In genomic region chr9:96766199-96766598, GRCh38 we compare ENCODE assay signal across 27 cellular contexts.
"Had no signal": no experiment of that assay in that cellular context is flagged by ENCODE, and none has a peak within 500 bp of the region (broad histone marks: within the 10 kb centered on the region; RNA-seq: fewer than 3 reads in every experiment).

No MANE protein-coding gene starts in this region.

- H3K79me2 ChIP-seq: parathyroid adenoma had no signal

- ATAC-seq: heart left ventricle; left ventricle myocardium superior; lower lobe of right lung; natural killer cell; psoas muscle; sciatic nerve; stimulated activated effector memory CD8-positive, alpha-beta T cell treated with anti-CD3 and anti-CD28 coated beads, Interleukin-12 subunit alpha, Interleukin-12 subunit beta, amount 100 ng/mL, for 72 hours; stimulated activated naive CD8-positive, alpha-beta T cell treated with anti-CD3 and anti-CD28 coated beads, Interleukin-15, amount 100 ng/mL, for 72 hours; upper lobe of right lung had no signal

- H3K4me1 ChIP-seq: heart left ventricle, lower lobe of right lung, neural progenitor cell, parathyroid adenoma, psoas muscle, right atrium auricular region, spleen, tibial artery, upper lobe of right lung had no signal

- H2AFZ ChIP-seq: neural progenitor cell, parathyroid adenoma had no signal

- H3K4me1 Mint-ChIP-seq: nephron progenitor cell; neural progenitor cell; stimulated activated effector memory CD8-positive, alpha-beta T cell treated with anti-CD3 and anti-CD28 coated beads, Interleukin-12 subunit alpha, Interleukin-12 subunit beta, amount 100 ng/mL, for 72 hours; stimulated activated naive CD8-positive, alpha-beta T cell treated with anti-CD3 and anti-CD28 coated beads, Interleukin-15, amount 100 ng/mL, for 72 hours had no signal

- H3K27me3 Mint-ChIP-seq: naive B cell; stimulated activated naive CD8-positive, alpha-beta T cell treated with anti-CD3 and anti-CD28 coated beads, Interleukin-15, amount 100 ng/mL, for 72 hours had no signal

- H3K27ac Mint-ChIP-seq: natural killer cell; nephron progenitor cell; neural progenitor cell; stimulated activated effector memory CD8-positive, alpha-beta T cell treated with anti-CD3 and anti-CD28 coated beads, Interleukin-12 subunit alpha, Interleukin-12 subunit beta, amount 100 ng/mL, for 72 hours; stimulated activated naive CD8-positive, alpha-beta T cell treated with anti-CD3 and anti-CD28 coated beads, Interleukin-15, amount 100 ng/mL, for 72 hours had no signal

- H3K4me3 Mint-ChIP-seq: natural killer cell; nephron progenitor cell; neural progenitor cell; stimulated activated effector memory CD8-positive, alpha-beta T cell treated with anti-CD3 and anti-CD28 coated beads, Interleukin-12 subunit alpha, Interleukin-12 subunit beta, amount 100 ng/mL, for 72 hours; stimulated activated naive CD8-positive, alpha-beta T cell treated with anti-CD3 and anti-CD28 coated beads, Interleukin-15, amount 100 ng/mL, for 72 hours had no signal

- H3K27me3 ChIP-seq: heart left ventricle, neural progenitor cell, neutrophil, right atrium auricular region, spleen, tibial artery, upper lobe of right lung had no signal

- H3K27ac ChIP-seq: heart left ventricle, lower lobe of right lung, neural progenitor cell, neutrophil, parathyroid adenoma, psoas muscle, right atrium auricular region, skin epidermis, spleen, thoracic aorta, tibial artery, upper lobe of right lung had no signal

- H3K9ac ChIP-seq: neural progenitor cell, parathyroid adenoma had no signal

- FAIRE-seq: urothelium cell line had no signal

- H3K4me3 ChIP-seq: heart left ventricle, lower lobe of right lung, neural progenitor cell, psoas muscle, right atrium auricular region, skin epidermis, tibial artery, upper lobe of right lung had no signal

- DNase-seq: heart left ventricle; islet precursor cell; left ventricle myocardium superior; lower lobe of right lung; mammary epithelial cell; mesenchymal stem cell; naive B cell; natural killer cell; nephron progenitor cell; occipital lobe; psoas muscle; spleen; stimulated activated CD4-positive, alpha-beta T cell treated with anti-CD3 and anti-CD28 coated beads, Interleukin-4, amount 100 ng/mL, for 24 hours; stimulated activated naive CD4-positive, alpha-beta T cell treated with Interleukin-2 at 50 U/mL for 16 hours; stimulated activated naive CD8-positive, alpha-beta T cell treated with anti-CD3 and anti-CD28 coated beads, Interleukin-15, amount 100 ng/mL, for 72 hours; tibial artery; trophoblast cell; upper lobe of right lung had no signal

- H3K4me2 ChIP-seq: neural progenitor cell had no signal
